In genomic region chr12:17976202-17976601, GRCh38 we compare ENCODE assay signal across 15 cellular contexts.
DNase-seq lines count a peak whose midpoint lies in the region; ATAC-seq and TF ChIP-seq lines count a peak whose summit lies in the region.
"Had no signal": no experiment of that assay in that cellular context is flagged by ENCODE, and none has a peak within 500 bp of the region (broad histone marks: within the 10 kb centered on the region; RNA-seq: fewer than 3 reads in every experiment).

No MANE protein-coding gene starts in this region.

- TF ChIP-seq CTCF in AG04449 (IDR thresholded peaks at IDR 0.05; ENCODE audit: insufficient read depth, low read length, missing control alignments) (peak; percentile 6), Panc1 (IDR thresholded peaks at IDR 0.05) (peak; percentile 42), hepatocyte (IDR thresholded peaks at IDR 0.05; ENCODE audit: poor library complexity) (peak; percentile 13)

- in situ Hi-C loops in Panc1 (cut with HindIII; ENCODE audit: low pct_unique_long_range_greater_than_20kb, low sequenced_read_pairs): no loop called here

- DNase-seq in AG04449 (ENCODE audit: low read depth, low spot score) (no peak), H7 (peak; percentile 40), Panc1 (ENCODE audit: low read depth, low spot score) (no peak), hepatocyte (ENCODE audit: low spot score) (no peak), occipital lobe (lab: John Stamatoyannopoulos, UW) (no peak), SHP77 (lab: John Stamatoyannopoulos, UW) (no peak), GM03348 (ENCODE audit: low spot score) (no peak)
- DNase-seq: activated T-cell treated with anti-CD3 and anti-CD28 coated beads for 4 hours; CD4-positive, alpha-beta memory T cell; Kasumi-1; mesenchymal stem cell; NCI-H774; T-helper 9 cell; uterus had no signal

- no peak overlapping the region for H3K4me3 ChIP-seq in AG04449 (ENCODE audit: low read depth, low read length)
- no peak overlapping the region for H3K4me3 ChIP-seq in H7 (ENCODE audit: insufficient read depth, low read depth, low read length)
- H3K4me3 ChIP-seq in Panc1 (ENCODE audit: low read depth in 2 of 2, low read length in 2 of 2): no peak overlapping the region
- H3K4me3 ChIP-seq in hepatocyte: no peak overlapping the region
- H3K4me3 ChIP-seq: uterus had no signal

- 42% methylated on average over 5 of the region's 5 CpGs for WGBS in hepatocyte (ENCODE audit: low lambda C conversion rate, missing lambda C conversion rate)

- H3K36me3 ChIP-seq in H7 (replicated peaks; ENCODE audit: control insufficient read depth, insufficient read depth, low read length): no peaks in the 10 kb centered on the region
- no peaks in the 10 kb centered on the region for H3K36me3 ChIP-seq in Panc1 (ENCODE audit: control insufficient read depth, insufficient read depth, low read length)
- H3K36me3 ChIP-seq in hepatocyte (replicated peaks; ENCODE audit: insufficient read depth, low read depth): no peaks in the 10 kb centered on the region
- H3K36me3 ChIP-seq: uterus had no signal

- H3K27me3 ChIP-seq in H7 (ENCODE audit: control insufficient read depth, insufficient read depth, low read length): no peaks in the 10 kb centered on the region
- no peaks in the 10 kb centered on the region for H3K27me3 ChIP-seq in Panc1 (ENCODE audit: control insufficient read depth, insufficient read depth, low read length)
- H3K27me3 ChIP-seq in hepatocyte: no peaks in the 10 kb centered on the region

- no peaks in the 10 kb centered on the region for H3K79me2 ChIP-seq in hepatocyte

- ATAC-seq in Panc1: no peak
- ATAC-seq in HG02840 (IDR thresholded peaks at IDR 0.05; ENCODE audit: low FRiP score, unreplicated experiment): no peak

- no peak overlapping the region for H2AFZ ChIP-seq in hepatocyte

- intact Hi-C loops in Panc1 (cut with micrococcal nuclease; ENCODE audit: unreplicated experiment): no loop called here

- POLR2A ChIA-PET in AG04449 (lab: Yijun Ruan, JAX) (no interaction called here), Panc1 (lab: Charles Lee) (no interaction called here)

- CTCF ChIA-PET in AG04449 (lab: Yijun Ruan, JAX): no interaction called here
- CTCF ChIA-PET in Panc1 (lab: Charles Lee): no interaction called here

- BruUV-seq in Panc1 (replicated peaks; lab: Mats Ljungman, UMichigan): no TSS peak

- H3K4me1 ChIP-seq in Panc1 (ENCODE audit: control insufficient read depth, insufficient read depth, low read length) (no peaks in the 10 kb centered on the region), hepatocyte (ENCODE audit: insufficient read depth) (no peaks in the 10 kb centered on the region)
- H3K4me1 ChIP-seq: uterus had no signal

- H3K9me3 ChIP-seq in Panc1 (ENCODE audit: control insufficient read depth, insufficient read depth, low read depth, low read length) (no peaks in the 10 kb centered on the region), hepatocyte (ENCODE audit: low read depth) (no peaks in the 10 kb centered on the region)
- H3K9me3 ChIP-seq: uterus had no signal

- H4K20me1 ChIP-seq in hepatocyte (ENCODE audit: insufficient read depth, poor library complexity, severe bottlenecking): no peaks in the 10 kb centered on the region

- no peak overlapping the region for H3K27ac ChIP-seq in Panc1 (ENCODE audit: low read length)
- H3K27ac ChIP-seq in hepatocyte: no peak overlapping the region
- H3K27ac ChIP-seq: uterus had no signal

- no peak overlapping the region for H3K4me2 ChIP-seq in hepatocyte

- no peaks in the 10 kb centered on the region for H3K9me2 ChIP-seq in hepatocyte (replicated peaks; ENCODE audit: insufficient read depth)
